Comparison of ENCODE assay signal across 8 cellular contexts in genomic region chr16:24540575-24541240, GRCh38. TPM values are rescaled to one million over a fixed set of nuclear protein-coding genes. Genes with fewer than 3 reads are reported as not detected.
DNase-seq lines count a peak whose midpoint lies in the region; FAIRE-seq and TF ChIP-seq lines count a peak whose summit lies in the region.

No MANE protein-coding gene starts in this region.

- POLR2A ChIA-PET in activated CD4-positive, alpha-beta T cell treated with anti-CD3 and anti-CD28 coated beads, Interleukin-2, amount 10 ng/mL, durations not matched to agents 7 days and 5 days (lab: Charles Lee), result no interaction called here

- TF ChIP-seq POLR2A in H54 (IDR thresholded peaks at IDR 0.05; ENCODE audit: low read depth, low read length), result no peak

- in situ Hi-C loops in KBM-7 (cut with MboI; ENCODE audit: low pct_unique_long_range_greater_than_20kb, low sequenced_read_pairs) (no loop called here), G401 (cut with HindIII; ENCODE audit: low sequenced_read_pairs) (loop anchor here (5.0 kb wide), 1 partner anchor 62 kb away; no protein-coding TSS in a partner anchor)

- H3K27ac Mint-ChIP-seq in activated CD4-positive, alpha-beta T cell treated with anti-CD3 and anti-CD28 coated beads, Interleukin-2, amount 10 ng/mL, durations not matched to agents 7 days and 5 days, result peak overlapping the region; percentile 99

- H3K4me3 Mint-ChIP-seq in activated CD4-positive, alpha-beta T cell treated with anti-CD3 and anti-CD28 coated beads, Interleukin-2, amount 10 ng/mL, durations not matched to agents 7 days and 5 days, result peak overlapping the region; percentile 99

- H3K27me3 Mint-ChIP-seq in activated CD4-positive, alpha-beta T cell treated with anti-CD3 and anti-CD28 coated beads, Interleukin-2, amount 10 ng/mL, durations not matched to agents 7 days and 5 days, result no peaks in the 10 kb centered on the region

- no peak for FAIRE-seq in H54 (lab: Jason Lieb, UNC)

- DNase-seq in DMS53 treated with DMSO at 0.1 percent for 48 hours (lab: John Stamatoyannopoulos, UW; ENCODE audit: unreplicated experiment), result peak; percentile 1
- peak; percentile 49 for DNase-seq in KBM-7
- peak; percentile 29 for DNase-seq in activated CD4-positive, alpha-beta T cell treated with anti-CD3 and anti-CD28 coated beads, Interleukin-2, amount 10 ng/mL, durations not matched to agents 7 days and 5 days
- DNase-seq in foreskin fibroblast, result peak in 1 of 2 donors; percentile 30
- peak; percentile 36 for DNase-seq in pons (ENCODE audit: low spot score)
- DNase-seq in H54 (ENCODE audit: insufficient read length, low spot score), result no peak
- DNase-seq in H4 (ENCODE audit: low spot score), result no peak
- DNase-seq in G401 (ENCODE audit: low spot score), result no peak

- H3K9me3 Mint-ChIP-seq in activated CD4-positive, alpha-beta T cell treated with anti-CD3 and anti-CD28 coated beads, Interleukin-2, amount 10 ng/mL, durations not matched to agents 7 days and 5 days, result no peaks in the 10 kb centered on the region

- H3K4me1 Mint-ChIP-seq in activated CD4-positive, alpha-beta T cell treated with anti-CD3 and anti-CD28 coated beads, Interleukin-2, amount 10 ng/mL, durations not matched to agents 7 days and 5 days, result peaks cover 50% of the 10 kb centered on the region

- H3K4me3 ChIP-seq in foreskin fibroblast (ENCODE audit: low read depth in 1 of 2, low read length in 2 of 2), result peak overlapping the region; percentile 59 to 93

- TF ChIP-seq CTCF in foreskin fibroblast (IDR thresholded peaks at IDR 0.05; ENCODE audit: low read depth, low read length), result no peak

- CTCF ChIA-PET in activated CD4-positive, alpha-beta T cell treated with anti-CD3 and anti-CD28 coated beads, Interleukin-2, amount 10 ng/mL, durations not matched to agents 7 days and 5 days (lab: Charles Lee), result interaction anchor here (0.6 to 1.6 kb wide), 4 partner anchors 8 to 983 kb away, joined by 3 to 5 read pairs (median 3); partner anchors contain the start of gene UBFD1

- peaks cover 43% of the 10 kb centered on the region for H3K36me3 Mint-ChIP-seq in activated CD4-positive, alpha-beta T cell treated with anti-CD3 and anti-CD28 coated beads, Interleukin-2, amount 10 ng/mL, durations not matched to agents 7 days and 5 days (ENCODE audit: low read depth)

RNA-seq across cellular contexts. Expression of gene RBBP6, which starts 1.3 kb away (rescaled TPM):
- 10 to 100 TPM; 63.7 to 66.4 TPM for total RNA-seq in activated CD4-positive, alpha-beta T cell treated with anti-CD3 and anti-CD28 coated beads, Interleukin-2, amount 10 ng/mL, durations not matched to agents 7 days and 5 days
- total RNA-seq in H4 (2014; rRNA removed; shearing (Covaris generic)), result 7.7 and 16.0 TPM in 2 replicates
- total RNA-seq in G401 (2014; rRNA removed; shearing (Covaris generic)), result 9.0 and 26.5 TPM in 2 replicates

Comparison
In these comparisons a context has a peak if more than half of its experiments do, and no peak if none do; other contexts are left out.
1. DNase-seq: peak in DMS53 treated with DMSO at 0.1 percent for 48 hours (single experiment), KBM-7 (single experiment), activated CD4-positive, alpha-beta T cell treated with anti-CD3 and anti-CD28 coated beads, Interleukin-2, amount 10 ng/mL, durations not matched to agents 7 days and 5 days (single experiment) and pons (single experiment); none in H54 (single experiment), H4 (single experiment) and G401 (single experiment).